In genomic region chr22:48238966-48239365, GRCh38 we compare ENCODE assay signal across 11 cellular contexts.
"Had no signal": no experiment of that assay in that cellular context is flagged by ENCODE, and none has a peak within 500 bp of the region (broad histone marks: within the 10 kb centered on the region; RNA-seq: fewer than 3 reads in every experiment).

No MANE protein-coding gene starts in this region.

- H3K4me3 ChIP-seq: lower lobe of right lung had no signal

- H3K4me1 ChIP-seq: lower lobe of right lung had no signal

- H3K27ac ChIP-seq: brain microvascular endothelial cell, lower lobe of right lung had no signal

- H3K27me3 ChIP-seq: brain microvascular endothelial cell had no signal

- ATAC-seq: activated naive CD4-positive, alpha-beta T cell treated with anti-CD3 and anti-CD28 coated beads, Interleukin-2, amount 50 U/mL, for 72 hours; activated T-cell treated with anti-CD3 and anti-CD28 coated beads, Interleukin-2, amount 50 U/mL, for 4 hours; lower lobe of right lung; natural killer cell; T-helper 17 cell had no signal

- DNase-seq: activated T-cell treated with anti-CD3 and anti-CD28 coated beads, Interleukin-2, amount 50 U/mL, for 4 hours; amniotic stem cell; brain microvascular endothelial cell; cerebellar nuclear complex; dermis blood vessel endothelial cell; lower lobe of right lung; natural killer cell; stimulated activated CD4-positive, alpha-beta T cell treated with anti-CD3 and anti-CD28 coated beads, Interleukin-15, amount 100 ng/mL, for 24 hours; stimulated activated CD4-positive, alpha-beta T cell treated with anti-CD3 and anti-CD28 coated beads, Interleukin-4, amount 100 ng/mL, for 24 hours; T-helper 17 cell had no signal

- H3K36me3 ChIP-seq: brain microvascular endothelial cell, lower lobe of right lung had no signal
